In the genomic region with DNA sequence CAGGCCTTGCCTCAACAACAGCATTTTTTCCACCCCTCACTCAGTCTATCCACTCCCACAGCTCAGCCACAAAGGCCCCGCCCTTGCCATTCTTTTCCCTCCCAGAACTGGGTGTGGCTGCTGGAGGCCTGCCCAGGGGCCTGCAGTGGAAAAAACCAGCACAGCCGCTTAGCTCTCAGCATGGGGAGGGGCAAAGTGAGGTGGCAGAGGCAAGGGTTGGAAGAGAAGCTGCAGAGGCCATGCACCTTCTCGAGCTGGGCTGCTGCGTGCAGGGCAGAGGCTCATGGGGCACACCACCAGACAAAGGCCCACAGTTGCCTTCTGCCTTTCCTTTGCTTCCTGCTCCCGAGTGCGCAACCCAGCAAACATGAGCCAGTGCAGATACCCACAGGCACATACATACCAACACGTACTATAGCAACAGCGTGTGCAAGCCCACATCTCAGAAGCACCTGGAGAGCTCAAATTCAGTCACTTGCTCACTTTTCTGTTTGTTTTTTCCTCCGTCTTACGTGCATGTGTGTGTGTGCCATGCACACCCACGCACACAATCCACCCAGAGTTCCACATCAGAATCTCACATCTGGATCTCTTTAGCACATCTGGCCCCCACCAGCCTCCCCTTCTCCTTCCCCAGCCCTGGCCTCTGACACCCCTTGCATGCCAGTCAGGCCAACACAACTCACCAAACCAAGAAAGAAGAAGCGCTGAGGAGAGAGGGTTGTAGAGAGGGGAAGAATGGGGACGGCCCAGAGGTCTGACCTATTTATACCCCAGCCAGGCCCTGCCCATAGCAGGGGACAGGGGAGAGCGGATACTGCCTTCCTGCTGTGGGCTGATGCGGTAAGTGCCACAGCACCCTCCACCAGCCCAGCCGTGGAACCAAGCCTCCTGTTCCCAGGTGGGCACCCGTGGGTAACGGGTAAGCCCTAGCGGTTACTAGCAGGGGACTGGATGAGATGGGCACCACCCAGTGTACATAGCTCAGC, we compare ENCODE assay signal across 8 cellular contexts. TPM values are rescaled to one million over a fixed set of nuclear protein-coding genes. Genes with fewer than 3 reads are reported as not detected.
DNase-seq lines count a peak whose midpoint lies in the region; ATAC-seq and TF ChIP-seq lines count a peak whose summit lies in the region.

S100A4 (minus strand) TSS at position 740 of the 989 bp plus-strand sequence. CDS start 1,012 bp downstream, outside the sequence.

- H3K4me2 ChIP-seq in BLaER1 = peak within 1 kb of the TSS; percentile 86

- peaks cover 100% of the 10 kb centered on the region for H3K4me1 ChIP-seq in BLaER1
- H3K4me1 ChIP-seq in adipocyte (ENCODE audit: control insufficient read depth, insufficient read depth, low read length) = peaks cover 89% of the 10 kb centered on the region
- peaks cover 82% of the 10 kb centered on the region for H3K4me1 ChIP-seq in left ventricle myocardium inferior

- no peaks in the 10 kb centered on the region for H4K20me1 ChIP-seq in BLaER1

- H3K9ac ChIP-seq in BLaER1 (peak within 1 kb of the TSS; percentile 74), adipocyte (ENCODE audit: low read length) (peak within 1 kb of the TSS; percentile 98)

- ATAC-seq in GM21723 (IDR thresholded peaks at IDR 0.05; ENCODE audit: unreplicated experiment) = peak; percentile 73

- intact Hi-C loops in T-helper 1 cell treated with Interleukin-12 subunit alpha and Interleukin-12 subunit beta and Interleukin-4 antibody, amounts not matched to agents 30 ng/mL and 1 ng/mL, for 36 hours (cut with micrococcal nuclease) = loop anchor here (1.0 to 5.0 kb wide), 5 partner anchors 9 to 182 kb away; partner anchors contain the start of genes CHTOP and INTS3
- intact Hi-C loops in left ventricle myocardium inferior (cut with micrococcal nuclease) = no loop called here

- no peaks in the 10 kb centered on the region for H3K9me3 ChIP-seq in BLaER1
- H3K9me3 ChIP-seq in adipocyte (ENCODE audit: control insufficient read depth, low read length) = no peaks in the 10 kb centered on the region
- H3K9me3 ChIP-seq in left ventricle myocardium inferior (replicated peaks) = no peaks in the 10 kb centered on the region

- H3K36me3 ChIP-seq in BLaER1 (no peaks in the 10 kb centered on the region), adipocyte (ENCODE audit: control insufficient read depth, insufficient read depth, low read length, severe bottlenecking) (peaks cover 19% of the 10 kb centered on the region), left ventricle myocardium inferior (no peaks in the 10 kb centered on the region)

- H3K27me3 ChIP-seq in BLaER1 (no peaks in the 10 kb centered on the region), adipocyte (replicated peaks; ENCODE audit: control insufficient read depth, insufficient read depth, low read length) (no peaks in the 10 kb centered on the region), left ventricle myocardium inferior (ENCODE audit: low read depth) (no peaks in the 10 kb centered on the region)

- H3K4me3 ChIP-seq in BLaER1 = peak within 1 kb of the TSS; percentile 59
- peak within 1 kb of the TSS; percentile 91 for H3K4me3 ChIP-seq in adipocyte (ENCODE audit: low read length)
- H3K4me3 ChIP-seq in left ventricle myocardium inferior = peak within 1 kb of the TSS; percentile 66

- DNase-seq in NCI-H1436 (lab: John Stamatoyannopoulos, UW) (peak; percentile 88), adipocyte (ENCODE audit: low read depth) (peak; percentile 99), left ventricle myocardium inferior (peak; percentile 93), pulmonary artery endothelial cell (ENCODE audit: low read depth, low spot score) (peak; percentile 46), ureter (ENCODE audit: low spot score) (peak; percentile 97)

- H3K27ac ChIP-seq in BLaER1 (peak within 1 kb of the TSS; percentile 83), left ventricle myocardium inferior (replicated peaks) (peak within 1 kb of the TSS; percentile 90)

- no peak for TF ChIP-seq CTCF in left ventricle myocardium inferior (IDR thresholded peaks at IDR 0.05; ENCODE audit: borderline replicate concordance)

RNA-seq across cellular contexts. Expression of gene S100A4, which starts in this region (rescaled TPM):
- total RNA-seq in T-helper 1 cell treated with Interleukin-12 subunit alpha and Interleukin-12 subunit beta and Interleukin-4 antibody, amounts not matched to agents 30 ng/mL and 1 ng/mL, for 36 hours = 762 and 767 TPM in 2 replicates
- total RNA-seq in left ventricle myocardium inferior = 137 TPM
- 0.60 and 0.66 TPM in 2 replicates for total RNA-seq in pulmonary artery endothelial cell
- 120 TPM for total RNA-seq in ureter

Comparison
In these comparisons a context has a peak if more than half of its experiments do, and no peak if none do; other contexts are left out.
1. Peak in every context shown above with its lines: DNase-seq, ATAC-seq, H3K4me3 ChIP-seq and H3K27ac ChIP-seq.
2. RNA of gene S100A4 (total RNA-seq): 762 to 767 TPM in T-helper 1 cell treated with Interleukin-12 subunit alpha and Interleukin-12 subunit beta and Interleukin-4 antibody, amounts not matched to agents 30 ng/mL and 1 ng/mL, for 36 hours, 137 TPM in left ventricle myocardium inferior (single experiment) and 120 TPM in ureter (single experiment); 0.60 to 0.66 TPM in pulmonary artery endothelial cell; every median in the first group is over 10 times any median in the second.
3. Peak in DNase-seq in pulmonary artery endothelial cell; RNA of the gene not detected or under 1 TPM.
4. DNase-seq: peak in every context shown above with its lines; median percentile 99 in adipocyte; 97 in ureter; 93 in left ventricle myocardium inferior; 88 in NCI-H1436; 46 in pulmonary artery endothelial cell.